Comparison of ENCODE assay signal across 8 cellular contexts in the genomic region with DNA sequence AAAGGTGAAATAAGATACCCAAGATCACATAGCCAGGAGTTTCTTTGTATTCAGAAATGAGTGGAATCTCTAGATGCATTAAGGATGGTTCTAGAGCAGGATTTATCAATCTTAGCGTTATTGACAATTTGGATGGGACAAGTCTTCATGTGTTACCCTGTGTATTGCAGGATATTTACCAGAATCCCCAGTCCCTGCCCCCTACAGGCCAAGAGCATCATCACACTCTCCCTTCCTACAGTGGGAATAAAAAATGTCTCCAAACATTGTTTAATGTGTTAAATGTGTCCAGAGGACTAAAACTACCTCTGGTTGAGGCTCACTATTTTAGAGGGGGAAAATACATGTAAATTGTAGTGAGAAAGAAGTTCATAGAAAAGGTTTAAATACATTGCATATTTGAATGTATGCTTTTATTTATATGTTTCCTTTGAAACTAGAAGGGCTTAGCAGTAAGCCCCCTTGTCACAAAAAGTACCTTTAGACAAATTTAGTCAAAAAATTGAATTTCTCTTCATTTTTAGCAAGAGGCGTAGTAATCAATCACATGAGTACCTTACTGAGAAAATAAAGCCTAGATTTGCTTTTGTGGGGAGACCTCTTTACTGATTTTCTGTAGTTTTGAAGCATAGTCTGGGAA.
DNase-seq lines count a peak whose midpoint lies in the region; ATAC-seq and TF ChIP-seq lines count a peak whose summit lies in the region.

No MANE protein-coding gene starts in this region.

- H3K27me3 ChIP-seq in ascending aorta (no peaks in the 10 kb centered on the region), kidney epithelial cell (ENCODE audit: control insufficient read depth, insufficient read depth, low read length) (no peaks in the 10 kb centered on the region)

- no peaks in the 10 kb centered on the region for H3K4me1 Mint-ChIP-seq in stimulated activated naive CD8-positive, alpha-beta T cell treated with anti-CD3 and anti-CD28 coated beads, Interleukin-15, amount 100 ng/mL, for 72 hours

- H3K27me3 Mint-ChIP-seq in stimulated activated naive CD8-positive, alpha-beta T cell treated with anti-CD3 and anti-CD28 coated beads, Interleukin-15, amount 100 ng/mL, for 72 hours = no peaks in the 10 kb centered on the region

- H3K4me3 Mint-ChIP-seq in stimulated activated naive CD8-positive, alpha-beta T cell treated with anti-CD3 and anti-CD28 coated beads, Interleukin-15, amount 100 ng/mL, for 72 hours = no peak overlapping the region

- H3K4me1 ChIP-seq in ascending aorta = no peaks in the 10 kb centered on the region

- H3K27ac ChIP-seq in ascending aorta = no peak overlapping the region

- H3K9me3 Mint-ChIP-seq in stimulated activated naive CD8-positive, alpha-beta T cell treated with anti-CD3 and anti-CD28 coated beads, Interleukin-15, amount 100 ng/mL, for 72 hours = no peaks in the 10 kb centered on the region

- no peak overlapping the region for H3K27ac Mint-ChIP-seq in stimulated activated naive CD8-positive, alpha-beta T cell treated with anti-CD3 and anti-CD28 coated beads, Interleukin-15, amount 100 ng/mL, for 72 hours

- H3K4me3 ChIP-seq in ascending aorta = no peak overlapping the region
- no peak overlapping the region for H3K4me3 ChIP-seq in kidney epithelial cell (ENCODE audit: low read depth, low read length)

- no peaks in the 10 kb centered on the region for H3K9me3 ChIP-seq in ascending aorta

- intact Hi-C loops in ascending aorta (cut with DNase I) = no loop called here

- H3K36me3 ChIP-seq in ascending aorta = peaks cover 0 to 4% of the 10 kb centered on the region in 2 donors
- no peaks in the 10 kb centered on the region for H3K36me3 ChIP-seq in kidney epithelial cell (ENCODE audit: control insufficient read depth, insufficient read depth, low read length)

- peak; percentile 64 for ATAC-seq in GM19452 (IDR thresholded peaks at IDR 0.05; ENCODE audit: unreplicated experiment)
- ATAC-seq in stimulated activated naive CD8-positive, alpha-beta T cell treated with anti-CD3 and anti-CD28 coated beads, Interleukin-15, amount 100 ng/mL, for 72 hours = peak; percentile 54
- no peak for ATAC-seq in GM18873 (IDR thresholded peaks at IDR 0.05; ENCODE audit: low FRiP score, unreplicated experiment)

- DNase-seq in COLO829 (ENCODE audit: low spot score) = peak; percentile 21
- DNase-seq in NOMO-1 treated with DMSO at 0.1 percent for 48 hours (lab: John Stamatoyannopoulos, UW; ENCODE audit: unreplicated experiment) = peak; percentile 13
- peak in 1 of 2 donors; percentile 66 for DNase-seq in ascending aorta (ENCODE audit: low spot score in 2 of 2)
- DNase-seq in kidney epithelial cell (ENCODE audit: low read depth) = no peak
- DNase-seq in stimulated activated naive CD8-positive, alpha-beta T cell treated with anti-CD3 and anti-CD28 coated beads, Interleukin-15, amount 100 ng/mL, for 72 hours = peak; percentile 8 to 18
- no peak for DNase-seq in mucosa of gallbladder (ENCODE audit: low spot score)

- TF ChIP-seq CTCF in ascending aorta (IDR thresholded peaks at IDR 0.05) (peak; percentile 14 to 54 (median 45)), kidney epithelial cell (IDR thresholded peaks at IDR 0.05; ENCODE audit: insufficient read depth, low read length, poor library complexity, severe bottlenecking) (peak; percentile 80)

Comparison
In these comparisons a context has a peak if more than half of its experiments do, and no peak if none do; other contexts are left out.
1. DNase-seq: peak in COLO829 (single experiment), NOMO-1 treated with DMSO at 0.1 percent for 48 hours (single experiment) and stimulated activated naive CD8-positive, alpha-beta T cell treated with anti-CD3 and anti-CD28 coated beads, Interleukin-15, amount 100 ng/mL, for 72 hours (2 of 2); none in kidney epithelial cell (single experiment) and mucosa of gallbladder (single experiment).